In the genomic region with DNA sequence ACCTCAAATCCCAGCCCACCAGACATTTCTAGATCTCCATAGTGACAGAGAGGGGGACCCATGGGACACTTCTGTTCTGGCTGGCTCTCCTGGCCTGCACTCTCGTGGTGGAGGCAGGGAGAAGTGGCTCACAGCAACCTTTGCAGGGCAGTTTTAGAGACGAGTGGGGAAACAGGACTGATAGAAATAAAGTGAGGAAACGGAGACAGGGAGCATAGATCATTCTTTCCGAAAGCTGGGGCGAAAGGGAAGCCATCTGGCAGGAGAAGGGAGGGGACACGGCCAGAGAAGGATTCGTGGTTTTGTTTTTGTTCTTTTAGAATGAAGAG, we compare ENCODE assay signal across 1 cellular context.
TF ChIP-seq lines count a peak whose summit lies in the region.

No MANE protein-coding gene starts in this region.

TF ChIP-seq in GM23338, 12 proteins besides CTCF, POLR2A, EP300 and RAD21 (continued from another document):
- TF ChIP-seq, protein P1, sequence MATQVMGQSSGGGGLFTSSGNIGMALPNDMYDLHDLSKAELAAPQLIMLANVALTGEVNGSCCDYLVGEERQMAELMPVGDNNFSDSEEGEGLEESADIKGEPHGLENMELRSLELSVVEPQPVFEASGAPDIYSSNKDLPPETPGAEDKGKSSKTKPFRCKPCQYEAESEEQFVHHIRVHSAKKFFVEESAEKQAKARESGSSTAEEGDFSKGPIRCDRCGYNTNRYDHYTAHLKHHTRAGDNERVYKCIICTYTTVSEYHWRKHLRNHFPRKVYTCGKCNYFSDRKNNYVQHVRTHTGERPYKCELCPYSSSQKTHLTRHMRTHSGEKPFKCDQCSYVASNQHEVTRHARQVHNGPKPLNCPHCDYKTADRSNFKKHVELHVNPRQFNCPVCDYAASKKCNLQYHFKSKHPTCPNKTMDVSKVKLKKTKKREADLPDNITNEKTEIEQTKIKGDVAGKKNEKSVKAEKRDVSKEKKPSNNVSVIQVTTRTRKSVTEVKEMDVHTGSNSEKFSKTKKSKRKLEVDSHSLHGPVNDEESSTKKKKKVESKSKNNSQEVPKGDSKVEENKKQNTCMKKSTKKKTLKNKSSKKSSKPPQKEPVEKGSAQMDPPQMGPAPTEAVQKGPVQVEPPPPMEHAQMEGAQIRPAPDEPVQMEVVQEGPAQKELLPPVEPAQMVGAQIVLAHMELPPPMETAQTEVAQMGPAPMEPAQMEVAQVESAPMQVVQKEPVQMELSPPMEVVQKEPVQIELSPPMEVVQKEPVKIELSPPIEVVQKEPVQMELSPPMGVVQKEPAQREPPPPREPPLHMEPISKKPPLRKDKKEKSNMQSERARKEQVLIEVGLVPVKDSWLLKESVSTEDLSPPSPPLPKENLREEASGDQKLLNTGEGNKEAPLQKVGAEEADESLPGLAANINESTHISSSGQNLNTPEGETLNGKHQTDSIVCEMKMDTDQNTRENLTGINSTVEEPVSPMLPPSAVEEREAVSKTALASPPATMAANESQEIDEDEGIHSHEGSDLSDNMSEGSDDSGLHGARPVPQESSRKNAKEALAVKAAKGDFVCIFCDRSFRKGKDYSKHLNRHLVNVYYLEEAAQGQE (IDR thresholded peaks at IDR 0.05; ENCODE audit: unreplicated experiment) = no peak
- TF ChIP-seq STAT1 (IDR thresholded peaks at IDR 0.05; ENCODE audit: unreplicated experiment) (no peak), ZNF114 (CRISPR knock-in tag; IDR thresholded peaks at IDR 0.05) (no peak), EZH2phosphoT487 (IDR thresholded peaks at IDR 0.05; ENCODE audit: unreplicated experiment) (no peak), JUNB (IDR thresholded peaks at IDR 0.05; ENCODE audit: unreplicated experiment) (no peak), NANOG (IDR thresholded peaks at IDR 0.05; ENCODE audit: borderline replicate concordance) (no peak), EZH2 (IDR thresholded peaks at IDR 0.05; ENCODE audit: low read depth, unreplicated experiment) (no peak), ETS1 (IDR thresholded peaks at IDR 0.05) (no peak), CREB1 (CRISPR knock-in tag; IDR thresholded peaks at IDR 0.05; ENCODE audit: low read depth) (no peak)
- TF ChIP-seq, protein P2, sequence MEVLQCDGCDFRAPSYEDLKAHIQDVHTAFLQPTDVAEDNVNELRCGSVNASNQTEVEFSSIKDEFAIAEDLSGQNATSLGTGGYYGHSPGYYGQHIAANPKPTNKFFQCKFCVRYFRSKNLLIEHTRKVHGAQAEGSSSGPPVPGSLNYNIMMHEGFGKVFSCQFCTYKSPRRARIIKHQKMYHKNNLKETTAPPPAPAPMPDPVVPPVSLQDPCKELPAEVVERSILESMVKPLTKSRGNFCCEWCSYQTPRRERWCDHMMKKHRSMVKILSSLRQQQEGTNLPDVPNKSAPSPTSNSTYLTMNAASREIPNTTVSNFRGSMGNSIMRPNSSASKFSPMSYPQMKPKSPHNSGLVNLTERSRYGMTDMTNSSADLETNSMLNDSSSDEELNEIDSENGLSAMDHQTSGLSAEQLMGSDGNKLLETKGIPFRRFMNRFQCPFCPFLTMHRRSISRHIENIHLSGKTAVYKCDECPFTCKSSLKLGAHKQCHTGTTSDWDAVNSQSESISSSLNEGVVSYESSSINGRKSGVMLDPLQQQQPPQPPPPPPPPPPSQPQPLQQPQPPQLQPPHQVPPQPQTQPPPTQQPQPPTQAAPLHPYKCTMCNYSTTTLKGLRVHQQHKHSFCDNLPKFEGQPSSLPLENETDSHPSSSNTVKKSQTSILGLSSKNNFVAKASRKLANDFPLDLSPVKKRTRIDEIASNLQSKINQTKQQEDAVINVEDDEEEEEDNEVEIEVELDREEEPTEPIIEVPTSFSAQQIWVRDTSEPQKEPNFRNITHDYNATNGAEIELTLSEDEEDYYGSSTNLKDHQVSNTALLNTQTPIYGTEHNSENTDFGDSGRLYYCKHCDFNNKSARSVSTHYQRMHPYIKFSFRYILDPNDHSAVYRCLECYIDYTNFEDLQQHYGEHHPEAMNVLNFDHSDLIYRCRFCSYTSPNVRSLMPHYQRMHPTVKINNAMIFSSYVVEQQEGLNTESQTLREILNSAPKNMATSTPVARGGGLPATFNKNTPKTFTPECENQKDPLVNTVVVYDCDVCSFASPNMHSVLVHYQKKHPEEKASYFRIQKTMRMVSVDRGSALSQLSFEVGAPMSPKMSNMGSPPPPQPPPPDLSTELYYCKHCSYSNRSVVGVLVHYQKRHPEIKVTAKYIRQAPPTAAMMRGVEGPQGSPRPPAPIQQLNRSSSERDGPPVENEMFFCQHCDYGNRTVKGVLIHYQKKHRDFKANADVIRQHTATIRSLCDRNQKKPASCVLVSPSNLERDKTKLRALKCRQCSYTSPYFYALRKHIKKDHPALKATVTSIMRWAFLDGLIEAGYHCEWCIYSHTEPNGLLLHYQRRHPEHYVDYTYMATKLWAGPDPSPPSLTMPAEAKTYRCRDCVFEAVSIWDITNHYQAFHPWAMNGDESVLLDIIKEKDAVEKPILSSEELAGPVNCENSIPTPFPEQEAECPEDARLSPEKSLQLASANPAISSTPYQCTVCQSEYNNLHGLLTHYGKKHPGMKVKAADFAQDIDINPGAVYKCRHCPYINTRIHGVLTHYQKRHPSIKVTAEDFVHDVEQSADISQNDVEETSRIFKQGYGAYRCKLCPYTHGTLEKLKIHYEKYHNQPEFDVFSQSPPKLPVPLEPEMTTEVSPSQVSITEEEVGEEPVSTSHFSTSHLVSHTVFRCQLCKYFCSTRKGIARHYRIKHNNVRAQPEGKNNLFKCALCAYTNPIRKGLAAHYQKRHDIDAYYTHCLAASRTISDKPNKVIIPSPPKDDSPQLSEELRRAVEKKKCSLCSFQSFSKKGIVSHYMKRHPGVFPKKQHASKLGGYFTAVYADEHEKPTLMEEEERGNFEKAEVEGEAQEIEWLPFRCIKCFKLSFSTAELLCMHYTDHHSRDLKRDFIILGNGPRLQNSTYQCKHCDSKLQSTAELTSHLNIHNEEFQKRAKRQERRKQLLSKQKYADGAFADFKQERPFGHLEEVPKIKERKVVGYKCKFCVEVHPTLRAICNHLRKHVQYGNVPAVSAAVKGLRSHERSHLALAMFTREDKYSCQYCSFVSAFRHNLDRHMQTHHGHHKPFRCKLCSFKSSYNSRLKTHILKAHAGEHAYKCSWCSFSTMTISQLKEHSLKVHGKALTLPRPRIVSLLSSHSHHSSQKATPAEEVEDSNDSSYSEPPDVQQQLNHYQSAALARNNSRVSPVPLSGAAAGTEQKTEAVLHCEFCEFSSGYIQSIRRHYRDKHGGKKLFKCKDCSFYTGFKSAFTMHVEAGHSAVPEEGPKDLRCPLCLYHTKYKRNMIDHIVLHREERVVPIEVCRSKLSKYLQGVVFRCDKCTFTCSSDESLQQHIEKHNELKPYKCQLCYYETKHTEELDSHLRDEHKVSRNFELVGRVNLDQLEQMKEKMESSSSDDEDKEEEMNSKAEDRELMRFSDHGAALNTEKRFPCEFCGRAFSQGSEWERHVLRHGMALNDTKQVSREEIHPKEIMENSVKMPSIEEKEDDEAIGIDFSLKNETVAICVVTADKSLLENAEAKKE (CRISPR knock-in tag; IDR thresholded peaks at IDR 0.05) = no peak
